ENCODE assay signal across 8 cellular contexts in genomic region chr2:61012303-61012702, GRCh38. TPM values are rescaled to one million over a fixed set of nuclear protein-coding genes. Genes with fewer than 3 reads are reported as not detected.
DNase-seq lines count a peak whose midpoint lies in the region; ATAC-seq and TF ChIP-seq lines count a peak whose summit lies in the region.
"Not testable (repeated sequence)": the region's sequence is repeated elsewhere in the genome, so short reads cannot be mapped to it uniquely, and the experiment has no call there.

No MANE protein-coding gene starts in this region.

- not testable (repeated sequence) for H3K4me3 ChIP-seq in HEK293 (ENCODE audit: low read depth, low read length); epithelial cell of esophagus (ENCODE audit: low read length); left lung
- H3K4me3 ChIP-seq in adipocyte (ENCODE audit: low read length) = peak overlapping the region; percentile 56

- H3K36me3 ChIP-seq in HEK293 (ENCODE audit: control insufficient read depth in 2 of 2, insufficient read depth in 1 of 2, low read length in 2 of 2); adipocyte (ENCODE audit: control insufficient read depth, insufficient read depth, low read length, severe bottlenecking); left lung: not testable (repeated sequence)

- not testable (repeated sequence) for H3K9me3 ChIP-seq in HEK293 (ENCODE audit: control insufficient read depth, insufficient read depth, low read depth, low read length); adipocyte (ENCODE audit: control insufficient read depth, low read length); left lung

- peaks cover 45% of the 10 kb centered on the region for H3K4me1 Mint-ChIP-seq in CD14-positive monocyte
- peaks cover 14% of the 10 kb centered on the region for H3K4me1 Mint-ChIP-seq in stimulated activated memory B cell treated with anti-CD40 and anti-IgM and Interleukin-4, amounts not matched to agents 10 μg/mL and 1 μg/mL and 100 μg/mL, for 72 hours

- H3K9ac ChIP-seq in adipocyte (ENCODE audit: low read length) = peak overlapping the region; percentile 66

- not testable (repeated sequence) for H3K27ac ChIP-seq in HEK293 (ENCODE audit: extremely low read depth, low read depth, low read length)
- H3K27ac ChIP-seq in left lung = peak overlapping the region; percentile 60 to 61

- H3K27me3 Mint-ChIP-seq in CD14-positive monocyte (ENCODE audit: low read depth in 3 of 3); stimulated activated memory B cell treated with anti-CD40 and anti-IgM and Interleukin-4, amounts not matched to agents 10 μg/mL and 1 μg/mL and 100 μg/mL, for 72 hours: not testable (repeated sequence)

- CTCF ChIA-PET in HEK293 (lab: Yijun Ruan, JAX) = not testable (repeated sequence)

- H3K4me3 Mint-ChIP-seq in CD14-positive monocyte; stimulated activated memory B cell treated with anti-CD40 and anti-IgM and Interleukin-4, amounts not matched to agents 10 μg/mL and 1 μg/mL and 100 μg/mL, for 72 hours: not testable (repeated sequence)

- DNase-seq in CD14-positive monocyte (ENCODE audit: low spot score) (peak; percentile 69), NCI-H226 (peak; percentile 55), SKM-1 treated with dmso at 0.1 percent for 144 hours (lab: John Stamatoyannopoulos, UW; ENCODE audit: unreplicated experiment) (peak; percentile 31), adipocyte (ENCODE audit: low read depth) (peak; percentile 66), epithelial cell of esophagus (ENCODE audit: low read depth) (peak; percentile 32)
- DNase-seq in left lung = not testable (repeated sequence)

- H3K9me3 Mint-ChIP-seq in CD14-positive monocyte; stimulated activated memory B cell treated with anti-CD40 and anti-IgM and Interleukin-4, amounts not matched to agents 10 μg/mL and 1 μg/mL and 100 μg/mL, for 72 hours: not testable (repeated sequence)

- POLR2A ChIA-PET in HEK293 (lab: Yijun Ruan, JAX) = not testable (repeated sequence)

- H3K27me3 ChIP-seq in adipocyte (replicated peaks; ENCODE audit: control insufficient read depth, insufficient read depth, low read length); left lung: not testable (repeated sequence)

- peak overlapping the region; percentile 67 to 94 (median 88) for H3K27ac Mint-ChIP-seq in CD14-positive monocyte
- peak overlapping the region; percentile 51 for H3K27ac Mint-ChIP-seq in stimulated activated memory B cell treated with anti-CD40 and anti-IgM and Interleukin-4, amounts not matched to agents 10 μg/mL and 1 μg/mL and 100 μg/mL, for 72 hours

- not testable (repeated sequence) for H3K4me1 ChIP-seq in HEK293 (ENCODE audit: control insufficient read depth, insufficient read depth, low read length)
- H3K4me1 ChIP-seq in adipocyte (ENCODE audit: control insufficient read depth, insufficient read depth, low read length) = peaks cover 33% of the 10 kb centered on the region
- peaks cover 6 to 52% of the 10 kb centered on the region in 2 donors for H3K4me1 ChIP-seq in left lung

- H3K36me3 Mint-ChIP-seq in CD14-positive monocyte; stimulated activated memory B cell treated with anti-CD40 and anti-IgM and Interleukin-4, amounts not matched to agents 10 μg/mL and 1 μg/mL and 100 μg/mL, for 72 hours: not testable (repeated sequence)

- intact Hi-C loops in CD14-positive monocyte (cut with micrococcal nuclease) = loop anchor here in 1 of 2 donors (5.0 kb wide), 1 partner anchor 220 kb away; no protein-coding TSS in a partner anchor
- intact Hi-C loops in left lung (cut with DNase I) = not testable (repeated sequence)

- ATAC-seq in left lung = not testable (repeated sequence)
- peak; percentile 53 for ATAC-seq in stimulated activated memory B cell treated with anti-CD40 and anti-IgM and Interleukin-4, amounts not matched to agents 10 μg/mL and 1 μg/mL and 100 μg/mL, for 72 hours

- TF ChIP-seq CTCF in CD14-positive monocyte (IDR thresholded peaks at IDR 0.05); HEK293 (tag by site-specific recombination; IDR thresholded peaks at IDR 0.05); epithelial cell of esophagus (IDR thresholded peaks at IDR 0.05; ENCODE audit: insufficient read depth, low read depth, low read length, missing control alignments); left lung (IDR thresholded peaks at IDR 0.05): not testable (repeated sequence)

TF ChIP-seq in HEK293, 187 proteins besides CTCF, POLR2A, EP300 and RAD21 (continues in another document):
- TF ChIP-seq PRDM6 (tag by site-specific recombination; IDR thresholded peaks at IDR 0.05) = peak; percentile 62
- TF ChIP-seq ZNF335 (tag by site-specific recombination; conservative IDR thresholded peaks at IDR 0.05) = peak; percentile 62
- TF ChIP-seq ZEB2 (tag by site-specific recombination; IDR thresholded peaks at IDR 0.05) = peak; percentile 55
- TF ChIP-seq PATZ1 (tag by site-specific recombination; IDR thresholded peaks at IDR 0.05) = 0 out of 2 replicates have a peak, but pooled peaks have one; percentile 30
- TF ChIP-seq ZNF398 (tag by site-specific recombination; IDR thresholded peaks at IDR 0.05) = peak; percentile 18; the same call in 1 of the 2 replicates
- TF ChIP-seq HIC1 (tag by site-specific recombination; IDR thresholded peaks at IDR 0.05) = peak; percentile 24; the same call in 1 of the 2 replicates
- 0 out of 2 replicates have a peak, but pooled peaks have one; percentile 16 for TF ChIP-seq ZNF660 (tag by site-specific recombination; IDR thresholded peaks at IDR 0.05)

RNA-seq across cellular contexts. Expression of gene PEX13, which starts 5.2 kb away (rescaled TPM):
- 1 to 10 TPM; 4.8 to 5.7 TPM for polyA plus RNA-seq in CD14-positive monocyte
- total RNA-seq in left lung = 10 to 100 TPM; 25.5 to 31.0 TPM

RNA-seq across cellular contexts. Expression of gene PUS10, which starts 5.8 kb away (rescaled TPM):
- 1 to 10 TPM; 2.8 to 3.0 TPM for polyA plus RNA-seq in CD14-positive monocyte
- 10 to 100 TPM in 1 of 2 donors, 1 to 10 TPM in 1; 8.6 to 14.2 TPM for total RNA-seq in left lung

RNA-seq across cellular contexts. Expression of gene SANBR, which starts 53.4 kb away (rescaled TPM):
- polyA plus RNA-seq in CD14-positive monocyte = 1 to 10 TPM; 1.9 to 3.5 TPM
- total RNA-seq in left lung = 10 to 100 TPM; 13.8 to 16.2 TPM
